In genomic region chr4:40516651-40517050, GRCh38 we compare ENCODE assay signal across 13 cellular contexts.
DNase-seq lines count a peak whose midpoint lies in the region; ATAC-seq, FAIRE-seq and TF ChIP-seq lines count a peak whose summit lies in the region.
"Had no signal": no experiment of that assay in that cellular context is flagged by ENCODE, and none has a peak within 500 bp of the region (broad histone marks: within the 10 kb centered on the region; RNA-seq: fewer than 3 reads in every experiment).

No MANE protein-coding gene starts in this region.

- FAIRE-seq in GM12878 (lab: Jason Lieb, UNC): no peak
- no peak for FAIRE-seq in small intestine (lab: Jason Lieb, UNC)
- FAIRE-seq in H54 (lab: Jason Lieb, UNC): no peak

- dilution Hi-C loops in mammary epithelial cell (cut with HindIII; ENCODE audit: low sequenced_read_pairs): no loop called here

- no peaks in the 10 kb centered on the region for H3K27me3 ChIP-seq in GM12878 (replicated peaks in 1 of 2; ENCODE audit: control insufficient read depth in 2 of 2, insufficient read depth in 2 of 2, low read length in 1 of 2)
- H3K27me3 ChIP-seq in small intestine (ENCODE audit: control insufficient read depth in 2 of 2, insufficient read depth in 2 of 2, low read length in 2 of 2): no peaks in the 10 kb centered on the region
- no peaks in the 10 kb centered on the region for H3K27me3 ChIP-seq in mammary epithelial cell (ENCODE audit: insufficient read depth, low read length)

- no peak for DNase-seq in GM12878 (ENCODE audit: low read depth, low spot score)
- DNase-seq in small intestine: no peak
- no peak for DNase-seq in left lobe of liver (ENCODE audit: low spot score)
- DNase-seq in ecto neural progenitor cell (ENCODE audit: low spot score): no peak
- DNase-seq in mammary epithelial cell: no peak
- DNase-seq in H54 (ENCODE audit: insufficient read length, low spot score): no peak
- DNase-seq: activated T-cell treated with anti-CD3 and anti-CD28 coated beads, Interleukin-2, amount 50 U/mL, for 4 hours; caudate nucleus; NCI-H2081 treated with DMSO at 0.1 percent for 48 hours; OCI-M1; T-helper 9 cell had no signal

- ATAC-seq in GM19043 (IDR thresholded peaks at IDR 0.05; ENCODE audit: low read depth, unreplicated experiment) (peak; percentile 38), HG02798 (IDR thresholded peaks at IDR 0.05; ENCODE audit: poor library complexity, unreplicated experiment) (peak; percentile 32), GM12878 (peak; percentile 11), left lobe of liver (no peak)
- ATAC-seq: activated T-cell treated with anti-CD3 and anti-CD28 coated beads, Interleukin-2, amount 50 U/mL, for 4 hours had no signal

- TF ChIP-seq POLR2A in GM12878 (IDR thresholded peaks at IDR 0.05; ENCODE audit: low read depth, low read length) (no peak), H54 (IDR thresholded peaks at IDR 0.05; ENCODE audit: low read depth, low read length) (no peak)

- POLR2A ChIA-PET in GM12878 (lab: Charles Lee): no interaction called here

- RAD21 ChIA-PET in GM12878 (lab: Charles Lee; ENCODE audit: unreplicated experiment): interaction anchor here (2.4 kb wide), 1 partner anchor 41 kb away, joined by 15 read pairs; no protein-coding TSS in a partner anchor

- H3K4me2 ChIP-seq in GM12878 (ENCODE audit: control insufficient read depth, insufficient read depth) (peak overlapping the region; percentile 46; the same call in 1 of the 2 replicates), mammary epithelial cell (ENCODE audit: insufficient read depth, low read depth, low read length) (no peak overlapping the region)

- no peak for TF ChIP-seq RAD21 in GM12878 (IDR thresholded peaks at IDR 0.05; ENCODE audit: insufficient read depth, low read depth, low read length)

- SMC1A ChIA-PET in GM12878 (lab: Charles Lee; ENCODE audit: uncharacterized antibody, unreplicated experiment): no interaction called here

- intact Hi-C loops in GM12878 (cut with micrococcal nuclease; ENCODE audit: unreplicated experiment): loop anchor here (5.0 kb wide), 1 partner anchor 61 kb away; no protein-coding TSS in a partner anchor
- intact Hi-C loops in mammary epithelial cell (cut with micrococcal nuclease): no loop called here

- peaks cover 1 to 2% of the 10 kb centered on the region in 2 experiments; a peak in 2 of 4 replicates for H3K36me3 ChIP-seq in GM12878 (ENCODE audit: control insufficient read depth in 2 of 2, insufficient read depth in 2 of 2, low read length in 1 of 2)
- no peaks in the 10 kb centered on the region for H3K36me3 ChIP-seq in small intestine (ENCODE audit: control insufficient read depth in 2 of 2, insufficient read depth in 2 of 2, low read length in 2 of 2)
- H3K36me3 ChIP-seq in mammary epithelial cell (ENCODE audit: insufficient read depth, low read length): no peaks in the 10 kb centered on the region

- H2AFZ ChIP-seq in GM12878 (ENCODE audit: control insufficient read depth, low read depth, low read length) (no peak overlapping the region), mammary epithelial cell (ENCODE audit: low read depth, low read length) (no peak overlapping the region)

- TF ChIP-seq CTCF in GM12878 (IDR thresholded peaks at IDR 0.05 in 2 of 3, conservative IDR thresholded peaks at IDR 0.05 in 1 of 3; ENCODE audit: control insufficient read depth in 2 of 3, extremely low read depth in 1 of 3, insufficient read depth in 1 of 3, low read depth in 3 of 3, low read length in 3 of 3): no peak
- no peak for TF ChIP-seq CTCF in mammary epithelial cell (conservative IDR thresholded peaks at IDR 0.05 in 1 of 2, IDR thresholded peaks at IDR 0.05 in 1 of 2; ENCODE audit: extremely low read depth in 1 of 2, insufficient read depth in 1 of 2, low read depth in 1 of 2, low read length in 2 of 2)

- no peak overlapping the region for H3K9ac ChIP-seq in GM12878 (ENCODE audit: control insufficient read depth, insufficient read depth, low read length)
- H3K9ac ChIP-seq in mammary epithelial cell (ENCODE audit: insufficient read depth, low read length): no peak overlapping the region

- 8% methylated on average over 4 of the region's 4 CpGs for WGBS in GM12878 (ENCODE audit: insufficient coverage, insufficient replicate concordance, low lambda C conversion rate, missing lambda C conversion rate)
- WGBS in small intestine, 3 donors: 57 to 72% (median 64%) methylated on average over 4 of the region's 4 CpGs
- WGBS in mammary epithelial cell (ENCODE audit: low coverage, missing lambda C conversion rate): 100% methylated on average over 2 of the region's 4 CpGs

- TF ChIP-seq EP300 in GM12878 (IDR thresholded peaks at IDR 0.05; ENCODE audit: borderline replicate concordance in 1 of 2, control insufficient read depth in 1 of 2, low read depth in 2 of 2, low read length in 2 of 2): no peak

- H3K4me3 ChIP-seq in GM12878: peak overlapping the region; percentile 0; the same call in 1 of the 2 replicates
- no peak overlapping the region for H3K4me3 ChIP-seq in small intestine (ENCODE audit: low read depth in 1 of 2, low read length in 2 of 2)
- H3K4me3 ChIP-seq in mammary epithelial cell (replicated peaks in 1 of 3; ENCODE audit: insufficient read depth in 1 of 3, low read depth in 2 of 3, low read length in 3 of 3): no peak overlapping the region

- BruUV-seq in GM12878 (replicated peaks; lab: Mats Ljungman, UMichigan): no TSS peak
- no TSS peak for BruUV-seq in mammary epithelial cell (replicated peaks; lab: Mats Ljungman, UMichigan)

- in situ Hi-C loops in GM12878 (cut with MboI) (no loop called here), mammary epithelial cell (cut with MboI; ENCODE audit: low sequenced_read_pairs in 2 of 2) (no loop called here)

- peaks cover 36% of the 10 kb centered on the region for H3K4me1 ChIP-seq in GM12878 (ENCODE audit: control insufficient read depth, insufficient read depth, low read length)
- peaks cover 0 to 3% of the 10 kb centered on the region in 2 donors for H3K4me1 ChIP-seq in small intestine (ENCODE audit: control insufficient read depth in 2 of 2, insufficient read depth in 1 of 2, low read depth in 1 of 2, low read length in 1 of 2)
- peaks cover 16% of the 10 kb centered on the region for H3K4me1 ChIP-seq in mammary epithelial cell (ENCODE audit: insufficient read depth, low read length)

- H4K20me1 ChIP-seq in GM12878 (ENCODE audit: control insufficient read depth, insufficient read depth) (no peaks in the 10 kb centered on the region), mammary epithelial cell (ENCODE audit: insufficient read depth, low read length) (no peaks in the 10 kb centered on the region)

- H3K27ac ChIP-seq in GM12878 (ENCODE audit: control insufficient read depth, insufficient read depth) (peak overlapping the region; percentile 88), small intestine (ENCODE audit: low read depth in 1 of 2, low read length in 1 of 2) (peak overlapping the region; percentile 71 to 81), mammary epithelial cell (ENCODE audit: insufficient read depth, low read depth, low read length) (no peak overlapping the region)

- H3K9me3 ChIP-seq in GM12878 (replicated peaks; ENCODE audit: control insufficient read depth, insufficient read depth, low read length) (no peaks in the 10 kb centered on the region), small intestine (ENCODE audit: control insufficient read depth, low read depth) (no peaks in the 10 kb centered on the region), mammary epithelial cell (replicated peaks; ENCODE audit: insufficient read depth, low read length) (no peaks in the 10 kb centered on the region)

- H3K79me2 ChIP-seq in GM12878 (ENCODE audit: control insufficient read depth, insufficient read depth, low read length): peaks cover 41% of the 10 kb centered on the region
- H3K79me2 ChIP-seq in mammary epithelial cell (ENCODE audit: insufficient read depth, low read length): no peaks in the 10 kb centered on the region

- CTCF ChIA-PET in GM12878 (lab: Yijun Ruan, JAX): no interaction called here
- CTCF ChIA-PET in mammary epithelial cell (lab: Charles Lee; ENCODE audit: low non-redundant PET): no interaction called here

TF ChIP-seq in GM12878, 131 proteins besides CTCF, POLR2A, EP300 and RAD21 (continues in another document):
- TF ChIP-seq TCF3 (IDR thresholded peaks at IDR 0.05; ENCODE audit: borderline replicate concordance, insufficient read depth, low read depth, low read length): 0 out of 2 replicates have a peak, but pooled peaks have one; percentile 51
- TF ChIP-seq ZNF592 (IDR thresholded peaks at IDR 0.05): no peak
- TF ChIP-seq POU2F2 (IDR thresholded peaks at IDR 0.05; ENCODE audit: borderline replicate concordance, low read depth, low read length): peak; percentile 81; the same call in 2 of the 3 replicates
- peak; percentile 37 for TF ChIP-seq RUNX3 (IDR thresholded peaks at IDR 0.05; ENCODE audit: low read length)
- TF ChIP-seq IKZF2 (IDR thresholded peaks at IDR 0.05): peak; percentile 21 to 31; a peak in 1 of 4 replicates
- peak; percentile 59; the same call in 1 of the 2 replicates for TF ChIP-seq EED (IDR thresholded peaks at IDR 0.05; ENCODE audit: low read depth)
- TF ChIP-seq SREBF1 (IDR thresholded peaks at IDR 0.05; ENCODE audit: low read length): no peak
